Comparison of ENCODE assay signal across 31 cellular contexts in the genomic region with DNA sequence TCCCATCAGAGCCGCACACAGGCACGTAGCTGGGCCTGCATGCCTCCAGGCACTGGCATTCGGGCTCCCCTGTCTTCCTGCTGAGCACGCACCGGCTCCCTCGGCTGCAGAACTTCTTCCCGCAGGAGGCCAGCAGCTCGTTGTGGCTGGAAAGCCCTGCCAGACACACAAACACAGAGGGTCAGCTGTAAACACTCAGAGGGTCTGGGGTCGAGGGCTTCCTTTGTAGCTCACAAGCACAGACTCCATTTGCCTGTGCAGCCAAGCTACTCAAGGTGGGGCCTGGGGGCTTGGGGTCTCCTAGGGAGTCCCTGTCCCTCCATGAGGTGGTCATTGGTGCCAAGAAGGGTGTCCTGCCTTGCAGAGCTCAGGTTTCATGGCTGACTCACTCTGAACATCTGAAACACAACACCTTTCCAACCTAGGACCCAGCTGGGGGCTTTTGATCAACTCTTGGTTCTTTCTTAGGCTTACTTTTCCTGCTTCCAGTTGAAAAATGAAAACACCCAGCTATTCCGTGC.
DNase-seq lines count a peak whose midpoint lies in the region; ATAC-seq and TF ChIP-seq lines count a peak whose summit lies in the region.
"Had no signal": no experiment of that assay in that cellular context is flagged by ENCODE, and none has a peak within 500 bp of the region (broad histone marks: within the 10 kb centered on the region; RNA-seq: fewer than 3 reads in every experiment).

No MANE protein-coding gene starts in this region.

- no peaks in the 10 kb centered on the region for H3K4me1 ChIP-seq in Caco-2
- H3K4me1 ChIP-seq: gastroesophageal sphincter, left lung, suprapubic skin, upper lobe of right lung had no signal

- no peaks in the 10 kb centered on the region for H3K27me3 ChIP-seq in Caco-2 (replicated peaks; ENCODE audit: control insufficient read depth, insufficient read depth, low read length)
- H3K27me3 ChIP-seq: BLaER1 treated with 17β-estradiol and CSF1 and Interleukin-3, amounts not matched to agents 10 nM and 100 nM; brain microvascular endothelial cell; hepatocyte; left lung; suprapubic skin; upper lobe of right lung had no signal

- H3K9me3 Mint-ChIP-seq in activated CD4-positive, alpha-beta T cell treated with anti-CD3 and anti-CD28 coated beads, Interleukin-2, amount 10 ng/mL, durations not matched to agents 24 days and 14 days = no peaks in the 10 kb centered on the region
- H3K9me3 Mint-ChIP-seq in WTC11 = no peaks in the 10 kb centered on the region
- no peaks in the 10 kb centered on the region for H3K9me3 Mint-ChIP-seq in Caco-2 (ENCODE audit: unreplicated experiment)
- H3K9me3 Mint-ChIP-seq: activated naive CD4-positive, alpha-beta T cell treated with anti-CD3 and anti-CD28 coated beads, Interleukin-2, amount 50 U/mL, for 24 hours; T-helper 1 cell treated with Interleukin-12 subunit alpha and Interleukin-12 subunit beta and Interleukin-4 antibody, amounts not matched to agents 30 μg/mL and 1 μg/mL, for 36 hours had no signal

- H3K9me3 ChIP-seq in Caco-2 = no peaks in the 10 kb centered on the region
- H3K9me3 ChIP-seq: BLaER1 treated with 17β-estradiol and CSF1 and Interleukin-3, amounts not matched to agents 10 nM and 100 nM; gastroesophageal sphincter; left lung; suprapubic skin; upper lobe of right lung had no signal

- intact Hi-C loops in activated CD4-positive, alpha-beta T cell treated with anti-CD3 and anti-CD28 coated beads, Interleukin-2, amount 10 ng/mL, durations not matched to agents 24 days and 14 days (cut with micrococcal nuclease) = no loop called here
- intact Hi-C loops in Caco-2 (cut with micrococcal nuclease; ENCODE audit: unreplicated experiment) = no loop called here

- POLR2A ChIA-PET in WTC11 (lab: Charles Lee) = no interaction called here
- POLR2A ChIA-PET in Caco-2 (lab: Charles Lee) = no interaction called here

- H3K27ac Mint-ChIP-seq in activated CD4-positive, alpha-beta T cell treated with anti-CD3 and anti-CD28 coated beads, Interleukin-2, amount 10 ng/mL, durations not matched to agents 24 days and 14 days = no peak overlapping the region
- H3K27ac Mint-ChIP-seq in WTC11 (no peak overlapping the region), Caco-2 (ENCODE audit: unreplicated experiment) (no peak overlapping the region)
- H3K27ac Mint-ChIP-seq: activated naive CD4-positive, alpha-beta T cell treated with anti-CD3 and anti-CD28 coated beads, Interleukin-2, amount 50 U/mL, for 24 hours; immature natural killer cell; T-helper 1 cell treated with Interleukin-12 subunit alpha and Interleukin-12 subunit beta and Interleukin-4 antibody, amounts not matched to agents 30 μg/mL and 1 μg/mL, for 36 hours had no signal

- H3K4me1 Mint-ChIP-seq in activated CD4-positive, alpha-beta T cell treated with anti-CD3 and anti-CD28 coated beads, Interleukin-2, amount 10 ng/mL, durations not matched to agents 24 days and 14 days = peaks cover 26% of the 10 kb centered on the region
- peaks cover 43% of the 10 kb centered on the region for H3K4me1 Mint-ChIP-seq in WTC11
- no peaks in the 10 kb centered on the region for H3K4me1 Mint-ChIP-seq in Caco-2 (ENCODE audit: low read depth, unreplicated experiment)

- ATAC-seq in WTC11 (peak; percentile 40), GM19467 (IDR thresholded peaks at IDR 0.05; ENCODE audit: unreplicated experiment) (no peak), HG03457 (IDR thresholded peaks at IDR 0.05; ENCODE audit: unreplicated experiment) (no peak)
- ATAC-seq: gastroesophageal sphincter, left lung, SK-N-SH treated with all-trans-retinoic acid at 6 μM for 48 hours, upper lobe of right lung had no signal

- H3K4me3 ChIP-seq in Caco-2 (ENCODE audit: low read depth, low read length) = no peak overlapping the region
- H3K4me3 ChIP-seq: BLaER1 treated with 17β-estradiol and CSF1 and Interleukin-3, amounts not matched to agents 10 nM and 100 nM; gastroesophageal sphincter; hepatocyte; left lung; suprapubic skin; upper lobe of right lung had no signal

- H3K4me3 Mint-ChIP-seq in activated CD4-positive, alpha-beta T cell treated with anti-CD3 and anti-CD28 coated beads, Interleukin-2, amount 10 ng/mL, durations not matched to agents 24 days and 14 days = no peak overlapping the region
- no peak overlapping the region for H3K4me3 Mint-ChIP-seq in WTC11
- no peak overlapping the region for H3K4me3 Mint-ChIP-seq in Caco-2 (ENCODE audit: unreplicated experiment)
- H3K4me3 Mint-ChIP-seq: activated naive CD4-positive, alpha-beta T cell treated with anti-CD3 and anti-CD28 coated beads, Interleukin-2, amount 50 U/mL, for 24 hours; immature natural killer cell; T-helper 1 cell treated with Interleukin-12 subunit alpha and Interleukin-12 subunit beta and Interleukin-4 antibody, amounts not matched to agents 30 μg/mL and 1 μg/mL, for 36 hours had no signal

- no peak for TF ChIP-seq CTCF in WTC11 (IDR thresholded peaks at IDR 0.05)
- TF ChIP-seq CTCF in Caco-2 (IDR thresholded peaks at IDR 0.05; ENCODE audit: insufficient read depth in 1 of 2, low read depth in 1 of 2, low read length in 1 of 2, severe bottlenecking in 1 of 2, unreplicated experiment in 1 of 2) = no peak

- H3K36me3 ChIP-seq in Caco-2 (ENCODE audit: control insufficient read depth, insufficient read depth, low read length) = no peaks in the 10 kb centered on the region
- H3K36me3 ChIP-seq: BLaER1 treated with 17β-estradiol and CSF1 and Interleukin-3, amounts not matched to agents 10 nM and 100 nM; brain microvascular endothelial cell; gastroesophageal sphincter; left lung; suprapubic skin; upper lobe of right lung had no signal

- no peaks in the 10 kb centered on the region for H3K36me3 Mint-ChIP-seq in activated CD4-positive, alpha-beta T cell treated with anti-CD3 and anti-CD28 coated beads, Interleukin-2, amount 10 ng/mL, durations not matched to agents 24 days and 14 days (ENCODE audit: low read depth)
- H3K36me3 Mint-ChIP-seq in WTC11 (no peaks in the 10 kb centered on the region; the same call in 1 of the 2 replicates), Caco-2 (ENCODE audit: insufficient read depth, unreplicated experiment) (no peaks in the 10 kb centered on the region)
- H3K36me3 Mint-ChIP-seq: activated naive CD4-positive, alpha-beta T cell treated with anti-CD3 and anti-CD28 coated beads, Interleukin-2, amount 50 U/mL, for 24 hours; immature natural killer cell had no signal

- DNase-seq in activated CD4-positive, alpha-beta T cell treated with anti-CD3 and anti-CD28 coated beads, Interleukin-2, amount 10 ng/mL, durations not matched to agents 24 days and 14 days = peak; percentile 44
- no peak for DNase-seq in activated CD4-positive, alpha-beta T cell treated with anti-CD3 and anti-CD28 coated beads for 48 hours
- no peak for DNase-seq in WTC11 (ENCODE audit: low spot score)
- DNase-seq in iPS-NIHi7 (ENCODE audit: extremely low spot score) = peak; percentile 49
- DNase-seq in retina = peak; percentile 29
- no peak for DNase-seq in Caco-2
- DNase-seq: activated CD4-positive, alpha-beta T cell treated with anti-CD3 and anti-CD28 coated beads, Interleukin-2, amount 50 U/mL, for 4 hours; activated CD4-positive, CD25-positive, alpha-beta regulatory T cell; activated CD8-positive, alpha-beta memory T cell treated with anti-CD3 and anti-CD28 coated beads, Interleukin-2, amount 50 U/mL, for 4 hours; amniotic stem cell; brain microvascular endothelial cell; cerebellar nuclear complex; DMS53; immature natural killer cell; IMR-90; left lung; mesenchymal stem cell; NCI-H1092; NCI-H1694; occipital lobe; stimulated activated naive CD4-positive, alpha-beta T cell; upper lobe of right lung had no signal

- H3K27me3 Mint-ChIP-seq in activated CD4-positive, alpha-beta T cell treated with anti-CD3 and anti-CD28 coated beads, Interleukin-2, amount 10 ng/mL, durations not matched to agents 24 days and 14 days = no peaks in the 10 kb centered on the region
- no peaks in the 10 kb centered on the region for H3K27me3 Mint-ChIP-seq in WTC11 (ENCODE audit: low read depth)
- peaks cover 12% of the 10 kb centered on the region for H3K27me3 Mint-ChIP-seq in Caco-2 (ENCODE audit: insufficient read depth, unreplicated experiment)
- H3K27me3 Mint-ChIP-seq: activated naive CD4-positive, alpha-beta T cell treated with anti-CD3 and anti-CD28 coated beads, Interleukin-2, amount 50 U/mL, for 24 hours had no signal

- CTCF ChIA-PET in WTC11 (lab: Charles Lee) (interaction anchor here (1.3 to 1.9 kb wide), 3 partner anchors 20 to 84 kb away, joined by 5 to 12 read pairs (median 11); no protein-coding TSS in a partner anchor), Caco-2 (lab: Charles Lee) (no interaction called here)

- no TSS peak for BruUV-seq in Caco-2 (replicated peaks; lab: Mats Ljungman, UMichigan)

TF ChIP-seq in WTC11, 78 proteins besides CTCF, POLR2A, EP300 and RAD21:
- no peak for TF ChIP-seq FOXJ3 (CRISPR knock-in tag; IDR thresholded peaks at IDR 0.05; ENCODE audit: borderline replicate concordance)
- TF ChIP-seq, protein P1, sequence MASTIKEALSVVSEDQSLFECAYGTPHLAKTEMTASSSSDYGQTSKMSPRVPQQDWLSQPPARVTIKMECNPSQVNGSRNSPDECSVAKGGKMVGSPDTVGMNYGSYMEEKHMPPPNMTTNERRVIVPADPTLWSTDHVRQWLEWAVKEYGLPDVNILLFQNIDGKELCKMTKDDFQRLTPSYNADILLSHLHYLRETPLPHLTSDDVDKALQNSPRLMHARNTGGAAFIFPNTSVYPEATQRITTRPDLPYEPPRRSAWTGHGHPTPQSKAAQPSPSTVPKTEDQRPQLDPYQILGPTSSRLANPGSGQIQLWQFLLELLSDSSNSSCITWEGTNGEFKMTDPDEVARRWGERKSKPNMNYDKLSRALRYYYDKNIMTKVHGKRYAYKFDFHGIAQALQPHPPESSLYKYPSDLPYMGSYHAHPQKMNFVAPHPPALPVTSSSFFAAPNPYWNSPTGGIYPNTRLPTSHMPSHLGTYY (CRISPR knock-in tag; IDR thresholded peaks at IDR 0.05) = no peak
- no peak for TF ChIP-seq ZNF317 (CRISPR knock-in tag; IDR thresholded peaks at IDR 0.05; ENCODE audit: borderline replicate concordance, low read depth)
- TF ChIP-seq NR1H2 (CRISPR knock-in tag; IDR thresholded peaks at IDR 0.05) = no peak
- no peak for TF ChIP-seq JAZF1 (CRISPR knock-in tag; IDR thresholded peaks at IDR 0.05)
- no peak for TF ChIP-seq ESRRA (CRISPR knock-in tag; IDR thresholded peaks at IDR 0.05; ENCODE audit: borderline replicate concordance)
TF ChIP-seq in WTC11: peak in this region for 0.

Comparison
In these comparisons a context has a peak if more than half of its experiments do, and no peak if none do; other contexts are left out.
1. DNase-seq: peak in activated CD4-positive, alpha-beta T cell treated with anti-CD3 and anti-CD28 coated beads, Interleukin-2, amount 10 ng/mL, durations not matched to agents 24 days and 14 days (single experiment), iPS-NIHi7 (single experiment) and retina (single experiment); none in activated CD4-positive, alpha-beta T cell treated with anti-CD3 and anti-CD28 coated beads for 48 hours (single experiment), WTC11 (single experiment) and Caco-2 (0 of 2).